In the genomic region with DNA sequence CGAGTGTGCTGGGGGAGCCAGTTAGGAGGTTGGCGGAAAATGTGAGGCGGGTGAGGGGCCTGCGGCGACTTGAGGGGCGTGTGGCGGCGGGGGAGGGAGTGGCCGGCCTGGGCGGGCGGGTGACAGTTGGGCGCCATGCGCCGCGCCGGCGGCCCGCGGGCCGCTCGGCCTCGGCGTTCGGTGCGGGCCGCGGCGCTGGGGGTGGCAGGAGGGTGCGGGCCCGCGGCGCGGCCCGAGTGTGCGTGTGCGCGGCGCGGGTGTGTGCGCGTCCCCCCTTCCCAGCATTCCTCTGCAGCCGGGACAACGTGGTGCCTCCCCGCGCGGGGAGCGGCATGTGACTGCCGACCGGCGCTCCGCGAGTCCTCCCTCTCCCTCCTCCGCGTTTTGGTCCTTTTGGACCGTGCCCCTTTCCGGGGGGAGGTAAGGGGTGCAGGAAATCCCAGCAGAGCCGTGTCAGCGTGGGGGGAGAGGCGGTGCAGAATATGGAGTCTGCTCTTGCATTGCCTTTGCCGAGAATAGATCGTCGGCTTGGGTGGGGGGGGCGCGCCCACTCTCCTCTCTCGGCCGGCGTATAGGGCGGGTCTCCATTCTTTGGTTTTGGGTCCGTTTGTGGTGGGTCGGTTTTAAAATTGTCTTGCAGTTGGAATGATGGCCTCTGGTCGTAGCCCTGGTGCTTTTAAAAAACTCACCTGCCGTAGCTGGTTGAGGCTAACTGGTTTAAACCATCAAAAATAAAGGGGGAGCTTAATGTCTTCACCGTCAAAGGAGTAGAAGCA, we compare ENCODE assay signal across 8 cellular contexts. TPM values are rescaled to one million over a fixed set of nuclear protein-coding genes. Genes with fewer than 3 reads are reported as not detected.
DNase-seq lines count a peak whose midpoint lies in the region; ATAC-seq lines count a peak whose summit lies in the region.

No MANE protein-coding gene starts in this region.

- ATAC-seq in GM18873 (IDR thresholded peaks at IDR 0.05; ENCODE audit: low FRiP score, unreplicated experiment) (no peak), HG02588 (IDR thresholded peaks at IDR 0.05; ENCODE audit: unreplicated experiment) (no peak)

- peak; percentile 40 for DNase-seq in Caki2 (ENCODE audit: low read depth)
- DNase-seq in LoVo (ENCODE audit: low spot score): peak; percentile 23
- peak; percentile 21 to 24 for DNase-seq in activated CD8-positive, alpha-beta memory T cell treated with anti-CD3 and anti-CD28 coated beads for 1 hour (ENCODE audit: extremely low read depth in 1 of 2, low read depth in 1 of 2)
- DNase-seq in effector CD4-positive, alpha-beta T cell: peak; percentile 34
- peak; percentile 41 to 60 for DNase-seq in lung microvascular endothelial cell (ENCODE audit: low read depth in 2 of 2)
- peak; percentile 40 for DNase-seq in stimulated activated CD8-positive, alpha-beta memory T cell treated with anti-CD3 and anti-CD28 coated beads, Interleukin-12 subunit alpha, Interleukin-12 subunit beta, amount 100 ng/mL, for 1 hour (ENCODE audit: low read depth)

- in situ Hi-C loops in Caki2 (cut with HindIII; ENCODE audit: low pct_unique_long_range_greater_than_20kb, low sequenced_read_pairs): no loop called here

RNA-seq across cellular contexts. Expression of gene LARP1, which starts 1.9 kb away (rescaled TPM):
- total RNA-seq in Caki2 (2014; rRNA removed; shearing (Covaris generic); ENCODE audit: low replicate concordance): 18.0 and 18.4 TPM in 2 replicates
- total RNA-seq in lung microvascular endothelial cell: 26.8 and 33.7 TPM in 2 replicates
